1 cellular context compared by ENCODE assay signal in genomic region chr4:3489451-3489962, GRCh38.
TF ChIP-seq lines count a peak whose summit lies in the region.

No MANE protein-coding gene starts in this region.

TF ChIP-seq in SK-N-SH, 30 proteins besides CTCF, POLR2A, EP300 and RAD21 (continued from another document):
- TF ChIP-seq, protein P1, sequence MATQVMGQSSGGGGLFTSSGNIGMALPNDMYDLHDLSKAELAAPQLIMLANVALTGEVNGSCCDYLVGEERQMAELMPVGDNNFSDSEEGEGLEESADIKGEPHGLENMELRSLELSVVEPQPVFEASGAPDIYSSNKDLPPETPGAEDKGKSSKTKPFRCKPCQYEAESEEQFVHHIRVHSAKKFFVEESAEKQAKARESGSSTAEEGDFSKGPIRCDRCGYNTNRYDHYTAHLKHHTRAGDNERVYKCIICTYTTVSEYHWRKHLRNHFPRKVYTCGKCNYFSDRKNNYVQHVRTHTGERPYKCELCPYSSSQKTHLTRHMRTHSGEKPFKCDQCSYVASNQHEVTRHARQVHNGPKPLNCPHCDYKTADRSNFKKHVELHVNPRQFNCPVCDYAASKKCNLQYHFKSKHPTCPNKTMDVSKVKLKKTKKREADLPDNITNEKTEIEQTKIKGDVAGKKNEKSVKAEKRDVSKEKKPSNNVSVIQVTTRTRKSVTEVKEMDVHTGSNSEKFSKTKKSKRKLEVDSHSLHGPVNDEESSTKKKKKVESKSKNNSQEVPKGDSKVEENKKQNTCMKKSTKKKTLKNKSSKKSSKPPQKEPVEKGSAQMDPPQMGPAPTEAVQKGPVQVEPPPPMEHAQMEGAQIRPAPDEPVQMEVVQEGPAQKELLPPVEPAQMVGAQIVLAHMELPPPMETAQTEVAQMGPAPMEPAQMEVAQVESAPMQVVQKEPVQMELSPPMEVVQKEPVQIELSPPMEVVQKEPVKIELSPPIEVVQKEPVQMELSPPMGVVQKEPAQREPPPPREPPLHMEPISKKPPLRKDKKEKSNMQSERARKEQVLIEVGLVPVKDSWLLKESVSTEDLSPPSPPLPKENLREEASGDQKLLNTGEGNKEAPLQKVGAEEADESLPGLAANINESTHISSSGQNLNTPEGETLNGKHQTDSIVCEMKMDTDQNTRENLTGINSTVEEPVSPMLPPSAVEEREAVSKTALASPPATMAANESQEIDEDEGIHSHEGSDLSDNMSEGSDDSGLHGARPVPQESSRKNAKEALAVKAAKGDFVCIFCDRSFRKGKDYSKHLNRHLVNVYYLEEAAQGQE (IDR thresholded peaks at IDR 0.05; ENCODE audit: low read depth, low read length), result no peak
- TF ChIP-seq, protein P2, sequence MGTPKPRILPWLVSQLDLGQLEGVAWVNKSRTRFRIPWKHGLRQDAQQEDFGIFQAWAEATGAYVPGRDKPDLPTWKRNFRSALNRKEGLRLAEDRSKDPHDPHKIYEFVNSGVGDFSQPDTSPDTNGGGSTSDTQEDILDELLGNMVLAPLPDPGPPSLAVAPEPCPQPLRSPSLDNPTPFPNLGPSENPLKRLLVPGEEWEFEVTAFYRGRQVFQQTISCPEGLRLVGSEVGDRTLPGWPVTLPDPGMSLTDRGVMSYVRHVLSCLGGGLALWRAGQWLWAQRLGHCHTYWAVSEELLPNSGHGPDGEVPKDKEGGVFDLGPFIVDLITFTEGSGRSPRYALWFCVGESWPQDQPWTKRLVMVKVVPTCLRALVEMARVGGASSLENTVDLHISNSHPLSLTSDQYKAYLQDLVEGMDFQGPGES (IDR thresholded peaks at IDR 0.05; ENCODE audit: low read depth, low read length), result no peak
- no peak for TF ChIP-seq USF1 (IDR thresholded peaks at IDR 0.05; ENCODE audit: borderline replicate concordance, low read depth)
- TF ChIP-seq TEAD4 (IDR thresholded peaks at IDR 0.05; ENCODE audit: borderline replicate concordance, insufficient read depth), result no peak
- no peak for TF ChIP-seq YY1 (IDR thresholded peaks at IDR 0.05; ENCODE audit: low read depth)
- TF ChIP-seq GABPA (IDR thresholded peaks at IDR 0.05; ENCODE audit: low read depth), result no peak
